8 cellular contexts compared by ENCODE assay signal in the genomic region with DNA sequence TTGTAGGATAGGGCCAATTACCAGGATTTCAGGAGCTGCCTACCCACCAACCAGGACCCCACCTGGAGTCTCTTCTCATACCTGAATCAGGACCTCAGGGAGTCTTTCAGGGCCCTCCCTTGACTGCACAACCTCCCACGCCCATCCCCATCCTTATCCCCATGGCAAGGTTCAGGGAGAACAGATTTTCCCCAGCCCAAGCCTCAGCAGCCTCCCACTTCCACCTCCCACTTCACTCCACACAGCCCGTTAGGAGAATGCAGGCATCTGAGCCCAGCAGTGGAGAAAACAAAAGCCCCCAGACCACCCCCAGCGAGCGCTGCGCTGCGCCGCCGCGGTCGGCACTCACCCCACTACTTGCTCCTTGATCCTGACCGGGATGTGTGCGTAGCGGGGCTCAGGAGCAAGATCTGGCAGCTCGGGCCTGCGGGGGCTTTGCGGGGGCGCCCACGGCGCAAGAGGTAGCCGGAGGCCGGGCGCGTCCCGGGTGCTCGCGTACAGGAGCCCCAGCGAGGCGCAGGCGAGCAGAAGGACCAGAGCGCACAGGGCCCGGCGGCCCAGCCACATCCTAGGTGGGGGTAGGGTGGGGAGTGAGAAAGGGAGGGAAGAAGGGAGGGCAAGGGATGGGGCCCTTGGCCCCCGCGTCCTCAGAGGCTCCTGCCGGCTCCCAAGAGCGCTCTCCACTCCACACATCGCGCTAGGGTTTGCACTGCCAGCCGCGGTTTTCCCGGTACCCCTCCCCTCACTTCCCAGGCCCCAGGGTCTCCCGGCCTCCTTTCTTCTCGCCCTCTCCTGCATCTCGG. TPM values are rescaled to one million over a fixed set of nuclear protein-coding genes. Genes with fewer than 3 reads are reported as not detected.
DNase-seq lines count a peak whose midpoint lies in the region; ATAC-seq and TF ChIP-seq lines count a peak whose summit lies in the region.

No MANE protein-coding gene starts in this region.

- H3K4me1 Mint-ChIP-seq in activated naive CD4-positive, alpha-beta T cell treated with anti-CD3 and anti-CD28 coated beads for 36 hours (ENCODE audit: low read depth): peaks cover 11% of the 10 kb centered on the region
- H3K4me1 Mint-ChIP-seq in activated naive CD8-positive, alpha-beta T cell treated with anti-CD3 and anti-CD28 coated beads, Interleukin-2, amount 50 U/mL, for 24 hours: peaks cover 14% of the 10 kb centered on the region

- no peak for TF ChIP-seq POLR2A in testis (IDR thresholded peaks at IDR 0.05)

- intact Hi-C loops in activated naive CD4-positive, alpha-beta T cell treated with anti-CD3 and anti-CD28 coated beads for 36 hours (cut with micrococcal nuclease): loop anchor here (1.0 to 5.0 kb wide), 3 partner anchors 21 to 266 kb away; partner anchors contain the start of gene ARHGEF25
- intact Hi-C loops in testis (cut with DNase I; ENCODE audit: low total_unique reads): no loop called here

- DNase-seq in activated naive CD4-positive, alpha-beta T cell treated with anti-CD3 and anti-CD28 coated beads for 36 hours: no peak
- DNase-seq in activated naive CD4-positive, alpha-beta T cell (lab: John Stamatoyannopoulos, UW): no peak
- no peak for DNase-seq in activated naive CD8-positive, alpha-beta T cell treated with anti-CD3 and anti-CD28 coated beads, Interleukin-2, amount 50 U/mL, for 24 hours
- peak; percentile 12 for DNase-seq in testis
- DNase-seq in NCI-H1048 (lab: John Stamatoyannopoulos, UW): no peak

- no peaks in the 10 kb centered on the region for H3K36me3 Mint-ChIP-seq in activated naive CD4-positive, alpha-beta T cell treated with anti-CD3 and anti-CD28 coated beads for 36 hours (ENCODE audit: low read depth)
- no peaks in the 10 kb centered on the region for H3K36me3 Mint-ChIP-seq in activated naive CD8-positive, alpha-beta T cell treated with anti-CD3 and anti-CD28 coated beads, Interleukin-2, amount 50 U/mL, for 24 hours (ENCODE audit: low read depth)

- ATAC-seq in activated naive CD8-positive, alpha-beta T cell treated with anti-CD3 and anti-CD28 coated beads, Interleukin-2, amount 50 U/mL, for 24 hours: no peak
- ATAC-seq in GM19035 (IDR thresholded peaks at IDR 0.05; ENCODE audit: unreplicated experiment) (no peak), GM18498 (IDR thresholded peaks at IDR 0.05; ENCODE audit: unreplicated experiment) (no peak)

- no peak for TF ChIP-seq CTCF in testis (IDR thresholded peaks at IDR 0.05)

- H3K4me3 ChIP-seq in iPS-20b (ENCODE audit: low read length) (peak overlapping the region; percentile 66), testis (peak overlapping the region; percentile 44 to 68)

- H3K36me3 ChIP-seq in iPS-20b (ENCODE audit: insufficient read depth, low read depth, low read length): no peaks in the 10 kb centered on the region
- no peaks in the 10 kb centered on the region for H3K36me3 ChIP-seq in testis (ENCODE audit: low read depth, missing control alignments)

- WGBS in testis, 2 donors: 3 to 18% methylated on average over 14 to 44 of the region's 44 CpGs

- CTCF ChIA-PET in activated naive CD4-positive, alpha-beta T cell treated with anti-CD3 and anti-CD28 coated beads for 36 hours (lab: Charles Lee): interaction anchor here (0.8 to 3.5 kb wide), 8 partner anchors 9 to 56 kb away, joined by 3 to 37 read pairs (median 4); no protein-coding TSS in a partner anchor

- peak overlapping the region; percentile 73 for H3K4me3 Mint-ChIP-seq in activated naive CD4-positive, alpha-beta T cell treated with anti-CD3 and anti-CD28 coated beads for 36 hours
- peak overlapping the region; percentile 69 for H3K4me3 Mint-ChIP-seq in activated naive CD8-positive, alpha-beta T cell treated with anti-CD3 and anti-CD28 coated beads, Interleukin-2, amount 50 U/mL, for 24 hours

- no peak overlapping the region; the same call in 1 of the 2 replicates for H3K9ac ChIP-seq in iPS-20b (ENCODE audit: low read depth, low read length)

- H3K27ac Mint-ChIP-seq in activated naive CD4-positive, alpha-beta T cell treated with anti-CD3 and anti-CD28 coated beads for 36 hours: no peak overlapping the region
- no peak overlapping the region for H3K27ac Mint-ChIP-seq in activated naive CD8-positive, alpha-beta T cell treated with anti-CD3 and anti-CD28 coated beads, Interleukin-2, amount 50 U/mL, for 24 hours

- H3K4me1 ChIP-seq in iPS-20b (ENCODE audit: insufficient read depth, low read length) (peaks cover 10% of the 10 kb centered on the region; the same call in 1 of the 2 replicates), testis (peaks cover 16% of the 10 kb centered on the region)

- H3K9me3 ChIP-seq in iPS-20b (ENCODE audit: insufficient read depth, low read depth, low read length) (no peaks in the 10 kb centered on the region), testis (no peaks in the 10 kb centered on the region)

- no peaks in the 10 kb centered on the region for H3K9me3 Mint-ChIP-seq in activated naive CD4-positive, alpha-beta T cell treated with anti-CD3 and anti-CD28 coated beads for 36 hours
- H3K9me3 Mint-ChIP-seq in activated naive CD8-positive, alpha-beta T cell treated with anti-CD3 and anti-CD28 coated beads, Interleukin-2, amount 50 U/mL, for 24 hours: no peaks in the 10 kb centered on the region

- peaks cover 89% of the 10 kb centered on the region for H3K27me3 ChIP-seq in iPS-20b (ENCODE audit: insufficient read depth, low read length)
- no peaks in the 10 kb centered on the region for H3K27me3 ChIP-seq in testis

- peaks cover 58% of the 10 kb centered on the region for H3K27me3 Mint-ChIP-seq in activated naive CD4-positive, alpha-beta T cell treated with anti-CD3 and anti-CD28 coated beads for 36 hours (ENCODE audit: low read depth)
- H3K27me3 Mint-ChIP-seq in activated naive CD8-positive, alpha-beta T cell treated with anti-CD3 and anti-CD28 coated beads, Interleukin-2, amount 50 U/mL, for 24 hours: peaks cover 64% of the 10 kb centered on the region

- H3K27ac ChIP-seq in iPS-20b (ENCODE audit: low read length) (no peak overlapping the region), testis (no peak overlapping the region)

RNA-seq across cellular contexts. Expression of gene B4GALNT1, which starts 1.2 kb away (rescaled TPM):
- total RNA-seq in activated naive CD4-positive, alpha-beta T cell treated with anti-CD3 and anti-CD28 coated beads for 36 hours: 1 to 10 TPM; 1.4 to 1.8 TPM
- 1 to 10 TPM; 2.3 to 3.2 TPM for total RNA-seq in testis
- 1.8 TPM for polyA plus RNA-seq in testis (ENCODE audit: insufficient read depth, low read depth, low replicate concordance)

RNA-seq across cellular contexts. Expression of gene ARHGEF25, which starts 20.5 kb away (rescaled TPM):
- total RNA-seq in activated naive CD4-positive, alpha-beta T cell treated with anti-CD3 and anti-CD28 coated beads for 36 hours: 1 to 10 TPM; 1.4 to 1.5 TPM
- total RNA-seq in testis: 10 to 100 TPM; 18.0 to 26.5 TPM
- polyA plus RNA-seq in testis (ENCODE audit: insufficient read depth, low read depth, low replicate concordance): 18.7 TPM

RNA-seq across cellular contexts. Expression of gene DTX3, which starts 27.1 kb away (rescaled TPM):
- total RNA-seq in activated naive CD4-positive, alpha-beta T cell treated with anti-CD3 and anti-CD28 coated beads for 36 hours: 10 to 100 TPM; 15.8 to 16.2 TPM
- total RNA-seq in testis: 10 to 100 TPM; 45.0 to 60.4 TPM
- 37.9 TPM for polyA plus RNA-seq in testis (ENCODE audit: insufficient read depth, low read depth, low replicate concordance)

RNA-seq across cellular contexts. Expression of gene PIP4K2C, which starts 40.8 kb away (rescaled TPM):
- total RNA-seq in activated naive CD4-positive, alpha-beta T cell treated with anti-CD3 and anti-CD28 coated beads for 36 hours: 10 to 100 TPM; 11.8 to 12.7 TPM
- 10 to 100 TPM; 47.6 to 54.6 TPM for total RNA-seq in testis
- polyA plus RNA-seq in testis (ENCODE audit: insufficient read depth, low read depth, low replicate concordance): 78.0 TPM

Comparison
In these comparisons a context has a peak if more than half of its experiments do, and no peak if none do; other contexts are left out.
1. RNA of gene ARHGEF25, which starts 20.5 kb away (total RNA-seq): 18.0 to 26.5 TPM in testis; 1.4 to 1.5 TPM in activated naive CD4-positive, alpha-beta T cell treated with anti-CD3 and anti-CD28 coated beads for 36 hours; every median in the first group is over 4 times any median in the second.